In the genomic region with DNA sequence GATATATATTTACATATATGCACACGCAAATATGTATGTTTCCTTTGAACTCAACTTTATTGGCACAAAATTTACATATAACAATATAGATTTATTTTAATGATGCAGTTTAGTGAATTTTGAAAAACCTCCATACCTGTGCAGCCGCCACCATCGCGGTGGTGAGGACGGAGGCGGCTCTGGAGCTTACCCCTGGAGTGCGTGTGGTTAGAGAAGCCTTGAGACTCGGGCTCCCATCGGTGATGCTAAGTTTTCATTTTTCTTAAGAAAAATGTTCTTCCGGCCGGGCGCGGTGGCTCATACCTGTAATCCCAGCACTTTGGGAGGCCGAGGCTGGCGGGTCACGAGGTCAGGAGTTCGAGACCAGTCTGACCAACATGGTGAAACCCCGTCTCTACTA, we compare ENCODE assay signal across 13 cellular contexts. TPM values are rescaled to one million over a fixed set of nuclear protein-coding genes. Genes with fewer than 3 reads are reported as not detected.
DNase-seq lines count a peak whose midpoint lies in the region; ATAC-seq, FAIRE-seq and TF ChIP-seq lines count a peak whose summit lies in the region.
"Had no signal": no experiment of that assay in that cellular context is flagged by ENCODE, and none has a peak within 500 bp of the region (broad histone marks: within the 10 kb centered on the region; RNA-seq: fewer than 3 reads in every experiment).

No MANE protein-coding gene starts in this region.

- POLR2A ChIA-PET in activated naive CD8-positive, alpha-beta T cell treated with anti-CD3 and anti-CD28 coated beads, Interleukin-2, amount 10 ng/mL, durations not matched to agents 7 days and 5 days (lab: Charles Lee): no interaction called here
- POLR2A ChIA-PET in naive thymus-derived CD4-positive, alpha-beta T cell (lab: Charles Lee): no interaction called here

- intact Hi-C loops in colonic mucosa (cut with DNase I): no loop called here
- intact Hi-C loops in naive thymus-derived CD4-positive, alpha-beta T cell (cut with micrococcal nuclease): loop anchor here (2.0 to 5.0 kb wide), 2 partner anchors 34 to 37 kb away; no protein-coding TSS in a partner anchor
- intact Hi-C loops in upper lobe of right lung (cut with DNase I): no loop called here
- intact Hi-C loops in left lung (cut with DNase I): no loop called here

- H3K27me3 ChIP-seq in colonic mucosa: peaks cover 7% of the 10 kb centered on the region
- peaks cover 4 to 6% of the 10 kb centered on the region in 2 donors for H3K27me3 ChIP-seq in naive thymus-derived CD4-positive, alpha-beta T cell (ENCODE audit: control insufficient read depth in 2 of 2, insufficient read depth in 2 of 2, low read length in 2 of 2)
- H3K27me3 ChIP-seq in upper lobe of right lung: peaks cover 35% of the 10 kb centered on the region
- peaks cover 10 to 63% of the 10 kb centered on the region in 2 donors for H3K27me3 ChIP-seq in left lung
- H3K27me3 ChIP-seq: MG63 had no signal

- no peaks in the 10 kb centered on the region for H3K36me3 Mint-ChIP-seq in activated naive CD8-positive, alpha-beta T cell treated with anti-CD3 and anti-CD28 coated beads, Interleukin-2, amount 10 ng/mL, durations not matched to agents 7 days and 5 days
- H3K36me3 Mint-ChIP-seq in activated naive CD8-positive, alpha-beta T cell treated with anti-CD3 and anti-CD28 coated beads for 36 hours: no peaks in the 10 kb centered on the region
- H3K36me3 Mint-ChIP-seq in naive thymus-derived CD4-positive, alpha-beta T cell: peaks cover 0 to 3% (median 0%) of the 10 kb centered on the region in 5 donors

- CTCF ChIA-PET in naive thymus-derived CD4-positive, alpha-beta T cell (lab: Charles Lee): no interaction called here

- no peak overlapping the region for H3K9ac ChIP-seq in colonic mucosa (ENCODE audit: low read depth in 2 of 2, low read length in 2 of 2)

- H3K4me1 Mint-ChIP-seq in activated naive CD8-positive, alpha-beta T cell treated with anti-CD3 and anti-CD28 coated beads, Interleukin-2, amount 10 ng/mL, durations not matched to agents 7 days and 5 days: peaks cover 1% of the 10 kb centered on the region
- H3K4me1 Mint-ChIP-seq in activated naive CD8-positive, alpha-beta T cell treated with anti-CD3 and anti-CD28 coated beads for 36 hours: no peaks in the 10 kb centered on the region
- peaks cover 0 to 7% (median 5%) of the 10 kb centered on the region in 7 donors for H3K4me1 Mint-ChIP-seq in naive thymus-derived CD4-positive, alpha-beta T cell

- H3K4me3 Mint-ChIP-seq in activated naive CD8-positive, alpha-beta T cell treated with anti-CD3 and anti-CD28 coated beads, Interleukin-2, amount 10 ng/mL, durations not matched to agents 7 days and 5 days: peak overlapping the region; percentile 70
- H3K4me3 Mint-ChIP-seq in activated naive CD8-positive, alpha-beta T cell treated with anti-CD3 and anti-CD28 coated beads for 36 hours: no peak overlapping the region
- peak overlapping the region in 9 of 10 donors; percentile 53 to 79 (median 69) for H3K4me3 Mint-ChIP-seq in naive thymus-derived CD4-positive, alpha-beta T cell

- no peak overlapping the region for H3K27ac Mint-ChIP-seq in activated naive CD8-positive, alpha-beta T cell treated with anti-CD3 and anti-CD28 coated beads, Interleukin-2, amount 10 ng/mL, durations not matched to agents 7 days and 5 days
- H3K27ac Mint-ChIP-seq in activated naive CD8-positive, alpha-beta T cell treated with anti-CD3 and anti-CD28 coated beads for 36 hours: no peak overlapping the region
- no peak overlapping the region for H3K27ac Mint-ChIP-seq in naive thymus-derived CD4-positive, alpha-beta T cell
- H3K27ac Mint-ChIP-seq: activated B cell treated with CpG ODN at 0.5 μM for 24 hours had no signal

- no peak for ATAC-seq in activated naive CD8-positive, alpha-beta T cell treated with anti-CD3 and anti-CD28 coated beads, Interleukin-2, amount 10 ng/mL, durations not matched to agents 7 days and 5 days (ENCODE audit: low read depth)
- ATAC-seq in naive thymus-derived CD4-positive, alpha-beta T cell: no peak
- ATAC-seq in upper lobe of right lung (no peak), left lung (no peak)

- TF ChIP-seq CTCF in colonic mucosa (IDR thresholded peaks at IDR 0.05) (no peak), upper lobe of right lung (IDR thresholded peaks at IDR 0.05) (no peak), left lung (IDR thresholded peaks at IDR 0.05) (no peak)

- no peak for FAIRE-seq in HTR-8/SVneo (lab: Jason Lieb, UNC)
- FAIRE-seq: astrocyte had no signal

- H3K4me3 ChIP-seq in colonic mucosa: peak overlapping the region; percentile 48
- H3K4me3 ChIP-seq in naive thymus-derived CD4-positive, alpha-beta T cell (ENCODE audit: low read length): no peak overlapping the region
- no peak overlapping the region for H3K4me3 ChIP-seq in upper lobe of right lung
- H3K4me3 ChIP-seq in left lung: peak overlapping the region in 1 of 2 donors; percentile 53

- H3K27me3 Mint-ChIP-seq in activated naive CD8-positive, alpha-beta T cell treated with anti-CD3 and anti-CD28 coated beads, Interleukin-2, amount 10 ng/mL, durations not matched to agents 7 days and 5 days: peaks cover 29% of the 10 kb centered on the region
- H3K27me3 Mint-ChIP-seq in activated naive CD8-positive, alpha-beta T cell treated with anti-CD3 and anti-CD28 coated beads for 36 hours: peaks cover 26% of the 10 kb centered on the region
- H3K27me3 Mint-ChIP-seq in naive thymus-derived CD4-positive, alpha-beta T cell: peaks cover 13 to 41% (median 27%) of the 10 kb centered on the region in 5 donors

- no peak for DNase-seq in activated naive CD8-positive, alpha-beta T cell treated with anti-CD3 and anti-CD28 coated beads, Interleukin-2, amount 10 ng/mL, durations not matched to agents 7 days and 5 days
- DNase-seq in activated naive CD8-positive, alpha-beta T cell treated with anti-CD3 and anti-CD28 coated beads for 36 hours: no peak
- no peak for DNase-seq in colonic mucosa
- no peak for DNase-seq in naive thymus-derived CD4-positive, alpha-beta T cell
- peak; percentile 47 for DNase-seq in upper lobe of right lung
- DNase-seq in SW 1271 (lab: John Stamatoyannopoulos, UW): no peak
- no peak for DNase-seq in left lung
- no peak for DNase-seq in HTR-8/SVneo (ENCODE audit: insufficient read length, low spot score)
- DNase-seq: activated B cell treated with CpG ODN at 0.5 μM for 24 hours, MG63, spleen had no signal

- H3K36me3 ChIP-seq in colonic mucosa (no peaks in the 10 kb centered on the region), upper lobe of right lung (no peaks in the 10 kb centered on the region), left lung (no peaks in the 10 kb centered on the region)
- H3K36me3 ChIP-seq in naive thymus-derived CD4-positive, alpha-beta T cell (ENCODE audit: control insufficient read depth in 2 of 3, insufficient read depth in 3 of 3, low read length in 3 of 3): no peaks in the 10 kb centered on the region
- H3K36me3 ChIP-seq: MG63, spleen, tibial nerve had no signal

- H3K4me1 ChIP-seq in colonic mucosa (peaks cover 5% of the 10 kb centered on the region), upper lobe of right lung (peaks cover 9% of the 10 kb centered on the region), left lung (peaks cover 6 to 22% of the 10 kb centered on the region in 2 donors)
- peaks cover 0 to 3% of the 10 kb centered on the region in 2 donors for H3K4me1 ChIP-seq in naive thymus-derived CD4-positive, alpha-beta T cell (ENCODE audit: control insufficient read depth in 2 of 2, insufficient read depth in 2 of 2, low read length in 2 of 2)

- no peaks in the 10 kb centered on the region for H3K9me3 ChIP-seq in colonic mucosa
- H3K9me3 ChIP-seq in naive thymus-derived CD4-positive, alpha-beta T cell (ENCODE audit: control insufficient read depth in 2 of 3, low read length in 3 of 3): no peaks in the 10 kb centered on the region
- no peaks in the 10 kb centered on the region for H3K9me3 ChIP-seq in upper lobe of right lung
- no peaks in the 10 kb centered on the region for H3K9me3 ChIP-seq in left lung
- H3K9me3 ChIP-seq: MG63, spleen, tibial nerve had no signal

- H3K27ac ChIP-seq in colonic mucosa: no peak overlapping the region
- H3K27ac ChIP-seq in naive thymus-derived CD4-positive, alpha-beta T cell (ENCODE audit: low read depth, low read length): no peak overlapping the region
- no peak overlapping the region for H3K27ac ChIP-seq in upper lobe of right lung
- no peak overlapping the region for H3K27ac ChIP-seq in left lung

- no peaks in the 10 kb centered on the region for H3K9me3 Mint-ChIP-seq in activated naive CD8-positive, alpha-beta T cell treated with anti-CD3 and anti-CD28 coated beads, Interleukin-2, amount 10 ng/mL, durations not matched to agents 7 days and 5 days
- no peaks in the 10 kb centered on the region for H3K9me3 Mint-ChIP-seq in activated naive CD8-positive, alpha-beta T cell treated with anti-CD3 and anti-CD28 coated beads for 36 hours
- H3K9me3 Mint-ChIP-seq in naive thymus-derived CD4-positive, alpha-beta T cell: no peaks in the 10 kb centered on the region
- H3K9me3 Mint-ChIP-seq: activated B cell treated with CpG ODN at 0.5 μM for 24 hours had no signal

RNA-seq across cellular contexts. Expression of gene GJA3, which starts 31.8 kb away (rescaled TPM):
- total RNA-seq in activated naive CD8-positive, alpha-beta T cell treated with anti-CD3 and anti-CD28 coated beads, Interleukin-2, amount 10 ng/mL, durations not matched to agents 7 days and 5 days: under 1 TPM; 0.39 to 0.54 TPM
- 1 to 10 TPM; 1.0 TPM for total RNA-seq in activated naive CD8-positive, alpha-beta T cell treated with anti-CD3 and anti-CD28 coated beads for 36 hours
- total RNA-seq in colonic mucosa (under 1 TPM in 1 of 2 donors, not detected in 1; 0.05 TPM), upper lobe of right lung (not detected), left lung (under 1 TPM; 0.08 to 0.12 TPM)
- under 1 TPM in 3 of 5 experiments, not detected in 2; 0.05 to 0.17 (median 0.08) TPM for total RNA-seq in naive thymus-derived CD4-positive, alpha-beta T cell
- polyA plus RNA-seq in naive thymus-derived CD4-positive, alpha-beta T cell: under 1 TPM in 1 of 2 donors, not detected in 1; 0.06 TPM

Comparison
In these comparisons a context has a peak if more than half of its experiments do, and no peak if none do; other contexts are left out.
1. intact Hi-C loops: an anchor here in naive thymus-derived CD4-positive, alpha-beta T cell (2.0 to 5.0 kb wide); none called in colonic mucosa, upper lobe of right lung and left lung.